10 cellular contexts compared by ENCODE assay signal in genomic region chr1:27481994-27482620, GRCh38. TPM values are rescaled to one million over a fixed set of nuclear protein-coding genes. Genes with fewer than 3 reads are reported as not detected.
DNase-seq lines count a peak whose midpoint lies in the region; ATAC-seq and TF ChIP-seq lines count a peak whose summit lies in the region.
"Had no signal": no experiment of that assay in that cellular context is flagged by ENCODE, and none has a peak within 500 bp of the region (broad histone marks: within the 10 kb centered on the region; RNA-seq: fewer than 3 reads in every experiment).

No MANE protein-coding gene starts in this region.

- H3K27me3 Mint-ChIP-seq in activated T-cell treated with anti-CD3 and anti-CD28 coated beads, Interleukin-2, amount 50 U/mL, for 24 hours = no peaks in the 10 kb centered on the region
- H3K27me3 Mint-ChIP-seq in activated naive CD8-positive, alpha-beta T cell = no peaks in the 10 kb centered on the region
- no peaks in the 10 kb centered on the region for H3K27me3 Mint-ChIP-seq in stimulated activated memory B cell treated with anti-CD40 and anti-IgM and Interleukin-4, amounts not matched to agents 10 μg/mL and 1 μg/mL and 100 μg/mL, for 72 hours

- TF ChIP-seq CTCF in prostate gland (IDR thresholded peaks at IDR 0.05) = no peak

- no peaks in the 10 kb centered on the region for H3K4me1 ChIP-seq in prostate gland (replicated peaks)

- H3K9me3 ChIP-seq in prostate gland = no peaks in the 10 kb centered on the region

- peaks cover 44% of the 10 kb centered on the region for H3K36me3 Mint-ChIP-seq in activated T-cell treated with anti-CD3 and anti-CD28 coated beads, Interleukin-2, amount 50 U/mL, for 24 hours (ENCODE audit: low read depth)
- H3K36me3 Mint-ChIP-seq in activated naive CD8-positive, alpha-beta T cell = peaks cover 6% of the 10 kb centered on the region
- peaks cover 13% of the 10 kb centered on the region for H3K36me3 Mint-ChIP-seq in stimulated activated memory B cell treated with anti-CD40 and anti-IgM and Interleukin-4, amounts not matched to agents 10 μg/mL and 1 μg/mL and 100 μg/mL, for 72 hours

- H3K27ac ChIP-seq in prostate gland = no peak overlapping the region

- H3K27ac Mint-ChIP-seq in activated T-cell treated with anti-CD3 and anti-CD28 coated beads, Interleukin-2, amount 50 U/mL, for 24 hours = peak overlapping the region; percentile 93
- H3K27ac Mint-ChIP-seq in activated naive CD8-positive, alpha-beta T cell = peak overlapping the region; percentile 84
- peak overlapping the region; percentile 74 for H3K27ac Mint-ChIP-seq in stimulated activated memory B cell treated with anti-CD40 and anti-IgM and Interleukin-4, amounts not matched to agents 10 μg/mL and 1 μg/mL and 100 μg/mL, for 72 hours

- 51% methylated on average over 2 of the region's 2 CpGs for WGBS in prostate gland

- ATAC-seq in HG02610 (IDR thresholded peaks at IDR 0.05; ENCODE audit: unreplicated experiment) (peak; percentile 68), HG02973 (IDR thresholded peaks at IDR 0.05; ENCODE audit: unreplicated experiment) (no peak)
- ATAC-seq in stimulated activated memory B cell treated with anti-CD40 and anti-IgM and Interleukin-4, amounts not matched to agents 10 μg/mL and 1 μg/mL and 100 μg/mL, for 72 hours = no peak

- peak overlapping the region; percentile 56 for H3K4me3 Mint-ChIP-seq in activated T-cell treated with anti-CD3 and anti-CD28 coated beads, Interleukin-2, amount 50 U/mL, for 24 hours
- peak overlapping the region; percentile 18 for H3K4me3 Mint-ChIP-seq in activated naive CD8-positive, alpha-beta T cell
- no peak overlapping the region for H3K4me3 Mint-ChIP-seq in stimulated activated memory B cell treated with anti-CD40 and anti-IgM and Interleukin-4, amounts not matched to agents 10 μg/mL and 1 μg/mL and 100 μg/mL, for 72 hours

- H3K4me1 Mint-ChIP-seq in activated T-cell treated with anti-CD3 and anti-CD28 coated beads, Interleukin-2, amount 50 U/mL, for 24 hours (ENCODE audit: low read depth) = peaks cover 62% of the 10 kb centered on the region
- H3K4me1 Mint-ChIP-seq in activated naive CD8-positive, alpha-beta T cell (ENCODE audit: low read depth) = peaks cover 60% of the 10 kb centered on the region
- peaks cover 75% of the 10 kb centered on the region for H3K4me1 Mint-ChIP-seq in stimulated activated memory B cell treated with anti-CD40 and anti-IgM and Interleukin-4, amounts not matched to agents 10 μg/mL and 1 μg/mL and 100 μg/mL, for 72 hours

- no peak overlapping the region for H3K4me3 ChIP-seq in prostate gland

- intact Hi-C loops in prostate gland (cut with DNase I) = no loop called here

- no peaks in the 10 kb centered on the region for H3K9me3 Mint-ChIP-seq in activated T-cell treated with anti-CD3 and anti-CD28 coated beads, Interleukin-2, amount 50 U/mL, for 24 hours
- H3K9me3 Mint-ChIP-seq in activated naive CD8-positive, alpha-beta T cell (ENCODE audit: low read depth) = no peaks in the 10 kb centered on the region
- no peaks in the 10 kb centered on the region for H3K9me3 Mint-ChIP-seq in stimulated activated memory B cell treated with anti-CD40 and anti-IgM and Interleukin-4, amounts not matched to agents 10 μg/mL and 1 μg/mL and 100 μg/mL, for 72 hours

- DNase-seq in activated T-cell treated with anti-CD3 and anti-CD28 coated beads, Interleukin-2, amount 50 U/mL, for 24 hours = no peak
- no peak for DNase-seq in activated T-cell treated with anti-CD3 and anti-CD28 coated beads, Interleukin-2, amount 50 U/mL, for 1 hour
- DNase-seq in prostate gland (ENCODE audit: low spot score) (no peak), HuH-7.5 (ENCODE audit: low spot score) (no peak)
- DNase-seq: EL, trophoblast cell had no signal

- no peaks in the 10 kb centered on the region for H3K27me3 ChIP-seq in prostate gland (replicated peaks; ENCODE audit: insufficient read depth)

- H3K36me3 ChIP-seq in prostate gland = no peaks in the 10 kb centered on the region

- no peak for TF ChIP-seq POLR2A in prostate gland (IDR thresholded peaks at IDR 0.05)

RNA-seq across cellular contexts. Expression of gene WASF2, which starts 7.9 kb away (rescaled TPM):
- 10 to 100 TPM; 42.0 to 63.6 TPM for total RNA-seq in prostate gland
